In genomic region chr1:205375816-205376545, GRCh38 we compare ENCODE assay signal across 9 cellular contexts. TPM values are rescaled to one million over a fixed set of nuclear protein-coding genes. Genes with fewer than 3 reads are reported as not detected.
A peak's percentile ranks its signal among the peaks of the same experiment; 100 is the strongest.
DNase-seq lines count a peak whose midpoint lies in the region; ATAC-seq and TF ChIP-seq lines count a peak whose summit lies in the region.
"Had no signal": no experiment of that assay in that cellular context is flagged by ENCODE, and none has a peak within 500 bp of the region (broad histone marks: within the 10 kb centered on the region; RNA-seq: fewer than 3 reads in every experiment).

No MANE protein-coding gene starts in this region.

- H3K4me3 Mint-ChIP-seq in activated naive CD4-positive, alpha-beta T cell treated with anti-CD3 and anti-CD28 coated beads for 36 hours, result no peak overlapping the region

- TF ChIP-seq EP300 in stomach (IDR thresholded peaks at IDR 0.05), result no peak

- peak; percentile 25 for TF ChIP-seq CTCF in 22Rv1 (IDR thresholded peaks at IDR 0.05)
- peak in 1 of 7 experiments; percentile 7 for TF ChIP-seq CTCF in stomach (IDR thresholded peaks at IDR 0.05)

- DNase-seq in HT-29 (ENCODE audit: low spot score) (peak; percentile 43), SHP77 treated with DMSO at 0.1 percent for 48 hours (lab: John Stamatoyannopoulos, UW) (peak; percentile 53), left ventricle myocardium superior (no peak), stomach (no peak), AML-193 (lab: John Stamatoyannopoulos, UW) (no peak)
- DNase-seq in activated naive CD4-positive, alpha-beta T cell treated with anti-CD3 and anti-CD28 coated beads for 36 hours, result no peak
- no peak for DNase-seq in activated CD4-positive, alpha-beta T cell treated with anti-CD3 and anti-CD28 coated beads, Interleukin-2, amount 50 U/mL, for 1 hour
- DNase-seq: DMS79 had no signal

- no peak overlapping the region for H3K27ac Mint-ChIP-seq in activated naive CD4-positive, alpha-beta T cell treated with anti-CD3 and anti-CD28 coated beads for 36 hours

- no peaks in the 10 kb centered on the region for H3K9me3 ChIP-seq in stomach

- CTCF ChIA-PET in activated naive CD4-positive, alpha-beta T cell treated with anti-CD3 and anti-CD28 coated beads for 36 hours (lab: Charles Lee), result no interaction called here

- no peak overlapping the region for H3K4me3 ChIP-seq in stomach

- H3K4me1 ChIP-seq in stomach, result peaks cover 19 to 46% (median 40%) of the 10 kb centered on the region in 4 donors

- H3K27ac ChIP-seq in 22Rv1 (no peak overlapping the region), stomach (no peak overlapping the region)

- H3K36me3 Mint-ChIP-seq in activated naive CD4-positive, alpha-beta T cell treated with anti-CD3 and anti-CD28 coated beads for 36 hours (ENCODE audit: low read depth), result no peaks in the 10 kb centered on the region

- peak; percentile 48 for ATAC-seq in left ventricle myocardium superior

- H3K27me3 Mint-ChIP-seq in activated naive CD4-positive, alpha-beta T cell treated with anti-CD3 and anti-CD28 coated beads for 36 hours (ENCODE audit: low read depth), result peaks cover 4% of the 10 kb centered on the region

- no peak for TF ChIP-seq POLR2A in stomach (IDR thresholded peaks at IDR 0.05)

- WGBS in stomach, 5 donors, result 23 to 35% (median 32%) methylated on average over 6 of the region's 6 CpGs

- peaks cover 11% of the 10 kb centered on the region for H3K4me1 Mint-ChIP-seq in activated naive CD4-positive, alpha-beta T cell treated with anti-CD3 and anti-CD28 coated beads for 36 hours (ENCODE audit: low read depth)

- no peaks in the 10 kb centered on the region for H3K36me3 ChIP-seq in stomach

- intact Hi-C loops in left ventricle myocardium superior (cut with micrococcal nuclease), result no loop called here
- intact Hi-C loops in stomach (cut with DNase I; ENCODE audit: low total_unique reads), result no loop called here
- intact Hi-C loops in activated naive CD4-positive, alpha-beta T cell treated with anti-CD3 and anti-CD28 coated beads for 36 hours (cut with micrococcal nuclease), result no loop called here

- no peaks in the 10 kb centered on the region for H3K9me3 Mint-ChIP-seq in activated naive CD4-positive, alpha-beta T cell treated with anti-CD3 and anti-CD28 coated beads for 36 hours

- peaks cover 0 to 60% (median 0%) of the 10 kb centered on the region in 3 donors for H3K27me3 ChIP-seq in stomach

RNA-seq across cellular contexts. Expression of gene KLHDC8A, which starts 19.3 kb away (rescaled TPM):
- total RNA-seq in HT-29 (2014; rRNA removed; shearing (Covaris generic)), result not detected in 2 replicates
- total RNA-seq in left ventricle myocardium superior (not detected), stomach (1 to 10 TPM in 2 of 5 donors, under 1 TPM in 1, not detected in 2; 0.72 to 3.1 (median 2.4) TPM)
- polyA plus RNA-seq in stomach, result 1 to 10 TPM; 2.3 to 6.9 (median 5.1) TPM
- not detected for total RNA-seq in activated naive CD4-positive, alpha-beta T cell treated with anti-CD3 and anti-CD28 coated beads for 36 hours

RNA-seq across cellular contexts. Expression of gene LEMD1, which starts 45.9 kb away (rescaled TPM):
- 3.8 and 7.1 TPM in 2 replicates for total RNA-seq in HT-29 (2014; rRNA removed; shearing (Covaris generic))
- total RNA-seq in left ventricle myocardium superior (not detected), stomach (not detected)
- 1 to 10 TPM in 2 of 3 donors, under 1 TPM in 1; 0.95 to 3.7 (median 1.7) TPM for polyA plus RNA-seq in stomach
- under 1 TPM in 1 of 2 experiments, not detected in 1; 0.79 TPM for total RNA-seq in activated naive CD4-positive, alpha-beta T cell treated with anti-CD3 and anti-CD28 coated beads for 36 hours

RNA-seq across cellular contexts. Expression of gene NUAK2, which starts 54.4 kb away (rescaled TPM):
- total RNA-seq in HT-29 (2014; rRNA removed; shearing (Covaris generic)), result 2.4 and 3.9 TPM in 2 replicates
- total RNA-seq in left ventricle myocardium superior, result 1.5 TPM
- total RNA-seq in stomach, result 10 to 100 TPM in 1 of 5 donors, 1 to 10 TPM in 3, under 1 TPM in 1; 0.58 to 16.5 (median 3.1) TPM
- polyA plus RNA-seq in stomach, result 1 to 10 TPM; 1.2 to 2.7 (median 1.3) TPM
- 10 to 100 TPM; 11.2 to 12.2 TPM for total RNA-seq in activated naive CD4-positive, alpha-beta T cell treated with anti-CD3 and anti-CD28 coated beads for 36 hours

Comparison
In these comparisons a context has a peak if more than half of its experiments do, and no peak if none do; other contexts are left out.
1. DNase-seq: peak in HT-29 (single experiment) and SHP77 treated with DMSO at 0.1 percent for 48 hours (single experiment); none in left ventricle myocardium superior (single experiment), stomach (single experiment), activated naive CD4-positive, alpha-beta T cell treated with anti-CD3 and anti-CD28 coated beads for 36 hours (single experiment), activated CD4-positive, alpha-beta T cell treated with anti-CD3 and anti-CD28 coated beads, Interleukin-2, amount 50 U/mL, for 1 hour (single experiment) and AML-193 (0 of 2).